35 cellular contexts compared by ENCODE assay signal in the genomic region with DNA sequence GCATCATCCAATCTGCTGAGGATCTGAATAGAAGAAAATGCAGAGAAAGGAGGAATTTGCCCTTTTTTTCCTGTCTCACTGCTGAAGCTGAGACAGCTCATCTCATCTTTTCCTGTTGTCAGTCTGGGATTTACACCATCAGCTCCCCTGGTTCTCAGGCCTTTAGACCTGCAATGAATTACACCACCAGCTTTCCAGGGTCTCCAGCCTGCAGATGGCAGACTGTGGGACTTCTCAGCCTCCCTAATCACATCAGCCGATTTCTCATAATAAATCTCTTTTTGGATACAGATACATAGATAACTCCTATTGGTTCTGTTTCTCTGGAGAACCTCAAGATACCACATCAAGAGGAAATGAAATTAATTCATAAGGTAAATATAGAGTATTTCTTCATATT.
"Had no signal": no experiment of that assay in that cellular context is flagged by ENCODE, and none has a peak within 500 bp of the region (broad histone marks: within the 10 kb centered on the region; RNA-seq: fewer than 3 reads in every experiment).

No MANE protein-coding gene starts in this region.

- DNase-seq: activated CD4-positive, alpha-beta memory T cell treated with anti-CD3 and anti-CD28 coated beads, Interleukin-2, amount 10 ng/mL, durations not matched to agents 7 days and 5 days; activated CD4-positive, alpha-beta T cell treated with anti-CD3 and anti-CD28 coated beads for 1 hour; activated CD4-positive, alpha-beta T cell treated with anti-CD3 and anti-CD28 coated beads for 48 hours; activated CD4-positive, CD25-positive, alpha-beta regulatory T cell; activated CD8-positive, alpha-beta memory T cell treated with anti-CD3 and anti-CD28 coated beads for 24 hours; activated CD8-positive, alpha-beta memory T cell treated with anti-CD3 and anti-CD28 coated beads, Interleukin-2, amount 10 ng/mL, durations not matched to agents 7 days and 5 days; activated CD8-positive, alpha-beta memory T cell treated with anti-CD3 and anti-CD28 coated beads, Interleukin-2, amount 50 U/mL, for 48 hours; activated effector memory CD4-positive, alpha-beta T cell treated with anti-CD3 and anti-CD28 coated beads, Interleukin-2, amount 50 U/mL, for 16 hours; activated naive CD4-positive, alpha-beta T cell; activated naive CD4-positive, alpha-beta T cell treated with anti-CD3 and anti-CD28 coated beads, Interleukin-2, amount 50 U/mL, for 16 hours; activated naive CD8-positive, alpha-beta T cell treated with anti-CD3 and anti-CD28 coated beads for 36 hours; activated T-cell treated with anti-CD3 and anti-CD28 coated beads, Interleukin-2, amount 50 U/mL, for 72 hours; amniotic stem cell; aorta; brain microvascular endothelial cell; central memory CD4-positive, alpha-beta T cell; Kasumi-1; KG1; MG63; NCI-H1048; NCI-H1417; NCI-H146; NCI-H187; NCI-H2029 treated with DMSO at 0.1 percent for 48 hours; NCI-H2107; NCI-H2171; NCI-H510A; NCI-H526; NCI-H774; SHP77; SW 1271; T-helper 1 cell; T-helper 2 cell; T-helper 9 cell had no signal

- H3K4me3 ChIP-seq: MG63 had no signal

- H3K36me3 ChIP-seq: brain microvascular endothelial cell, MG63 had no signal

- H3K27ac ChIP-seq: brain microvascular endothelial cell, VCaP had no signal

- H3K27me3 ChIP-seq: brain microvascular endothelial cell, MG63 had no signal
